Comparison of ENCODE assay signal across 3 cellular contexts in genomic region chr4:105126311-105127153, GRCh38.
TF ChIP-seq lines count a peak whose summit lies in the region.

No MANE protein-coding gene starts in this region.

TF ChIP-seq in GM12891, 5 proteins besides CTCF, POLR2A, EP300 and RAD21 (continued from another document):
- TF ChIP-seq POLR2AphosphoS5 (IDR thresholded peaks at IDR 0.05; ENCODE audit: low read depth, low read length) (no peak), PAX5 (IDR thresholded peaks at IDR 0.05; ENCODE audit: insufficient read depth, low read length, severe bottlenecking) (no peak), POU2F2 (IDR thresholded peaks at IDR 0.05; ENCODE audit: low read depth, low read length) (no peak)

TF ChIP-seq in SK-N-SH, 30 proteins besides CTCF, POLR2A, EP300 and RAD21 (continued from another document):
- no peak for TF ChIP-seq RXRA (IDR thresholded peaks at IDR 0.05; ENCODE audit: borderline replicate concordance, low read depth)
- peak; percentile 45; the same call in 1 of the 2 replicates for TF ChIP-seq NFIC (IDR thresholded peaks at IDR 0.05; ENCODE audit: borderline replicate concordance)
- TF ChIP-seq POLR2AphosphoS5 (IDR thresholded peaks at IDR 0.05; ENCODE audit: low read depth, low read length) = peak; percentile 37; the same call in 1 of the 2 replicates
- peak; percentile 36; the same call in 1 of the 2 replicates for TF ChIP-seq PBX3 (IDR thresholded peaks at IDR 0.05)
- TF ChIP-seq GABPA (IDR thresholded peaks at IDR 0.05; ENCODE audit: low read depth) = no peak

TF ChIP-seq in endothelial cell of umbilical vein, 7 proteins besides CTCF, POLR2A, EP300 and RAD21 (continued from another document):
- TF ChIP-seq FOS (IDR thresholded peaks at IDR 0.05; ENCODE audit: borderline replicate concordance, insufficient read depth, low read length) (no peak), POLR2AphosphoS5 (IDR thresholded peaks at IDR 0.05; ENCODE audit: insufficient read depth, low read depth, low read length) (no peak), GATA2 (IDR thresholded peaks at IDR 0.05; ENCODE audit: insufficient read depth, insufficient read length, low read depth, low read length) (no peak), MAX (IDR thresholded peaks at IDR 0.05; ENCODE audit: insufficient read depth, insufficient read length) (no peak), EZH2 (IDR thresholded peaks at IDR 0.05; ENCODE audit: borderline replicate concordance, low read depth, low read length, severe bottlenecking) (no peak)
